Comparison of ENCODE assay signal across 1 cellular context in genomic region chr1:19351858-19352257, GRCh38.
TF ChIP-seq lines count a peak whose summit lies in the region.

No MANE protein-coding gene starts in this region.

TF ChIP-seq in IMR-90, 13 proteins besides CTCF, POLR2A, EP300 and RAD21 (continued from another document):
- TF ChIP-seq SMC3 (IDR thresholded peaks at IDR 0.05; ENCODE audit: low read depth, low read length) (no peak), CHD1 (IDR thresholded peaks at IDR 0.05; ENCODE audit: low read depth, low read length) (no peak), FOS (IDR thresholded peaks at IDR 0.05; ENCODE audit: low read depth, low read length) (no peak), RFX5 (IDR thresholded peaks at IDR 0.05; ENCODE audit: low read depth, low read length) (no peak), MXI1 (IDR thresholded peaks at IDR 0.05; ENCODE audit: borderline replicate concordance, low read depth, low read length) (no peak), RCOR1 (IDR thresholded peaks at IDR 0.05; ENCODE audit: insufficient replicate concordance, low read length) (no peak), NFE2L2 (IDR thresholded peaks at IDR 0.05; ENCODE audit: low read depth, low read length) (no peak), USF2 (IDR thresholded peaks at IDR 0.05; ENCODE audit: low read depth, low read length) (no peak), ELK1 (IDR thresholded peaks at IDR 0.05; ENCODE audit: borderline replicate concordance, low read depth, low read length) (no peak), BHLHE40 (IDR thresholded peaks at IDR 0.05; ENCODE audit: low read depth, low read length) (no peak), CEBPB (IDR thresholded peaks at IDR 0.05; ENCODE audit: low read depth, low read length) (no peak), MAZ (IDR thresholded peaks at IDR 0.05; ENCODE audit: borderline replicate concordance, low read depth, low read length) (no peak)
TF ChIP-seq in IMR-90: peak in this region for 0.
